Comparison of ENCODE assay signal across 18 cellular contexts in genomic region chr19:2188708-2189385, GRCh38. TPM values are rescaled to one million over a fixed set of nuclear protein-coding genes. Genes with fewer than 3 reads are reported as not detected.
DNase-seq lines count a peak whose midpoint lies in the region; ATAC-seq and TF ChIP-seq lines count a peak whose summit lies in the region.
"Had no signal": no experiment of that assay in that cellular context is flagged by ENCODE, and none has a peak within 500 bp of the region (broad histone marks: within the 10 kb centered on the region; RNA-seq: fewer than 3 reads in every experiment).

No MANE protein-coding gene starts in this region.

- intact Hi-C loops in activated CD8-positive, alpha-beta T cell treated with anti-CD3 and anti-CD28 coated beads for 36 hours (cut with micrococcal nuclease), result no loop called here
- intact Hi-C loops in dendritic cell treated with granulocyte-macrophage colony-stimulating factor and Interleukin-4, amounts not matched to agents 40 ng/mL and 50 ng/mL, for 4 days (cut with micrococcal nuclease), result no loop called here

- CTCF ChIA-PET in activated CD8-positive, alpha-beta T cell treated with anti-CD3 and anti-CD28 coated beads for 36 hours (lab: Charles Lee), result no interaction called here
- CTCF ChIA-PET in activated CD8-positive, alpha-beta T cell treated with anti-CD3 and anti-CD28 coated beads, Interleukin-2, amount 10 ng/mL, durations not matched to agents 7 days and 5 days (lab: Charles Lee), result no interaction called here

- H3K36me3 Mint-ChIP-seq in activated CD8-positive, alpha-beta T cell treated with anti-CD3 and anti-CD28 coated beads for 36 hours (ENCODE audit: low read depth), result peaks cover 47% of the 10 kb centered on the region
- peaks cover 38% of the 10 kb centered on the region for H3K36me3 Mint-ChIP-seq in activated CD8-positive, alpha-beta T cell treated with anti-CD3 and anti-CD28 coated beads, Interleukin-2, amount 10 ng/mL, durations not matched to agents 7 days and 5 days (ENCODE audit: low read depth)
- H3K36me3 Mint-ChIP-seq in HFFc6 (ENCODE audit: low read depth), result peaks cover 21% of the 10 kb centered on the region
- H3K36me3 Mint-ChIP-seq in dendritic cell treated with granulocyte-macrophage colony-stimulating factor and Interleukin-4, amounts not matched to agents 40 ng/mL and 50 ng/mL, for 4 days (ENCODE audit: low read depth), result peaks cover 86% of the 10 kb centered on the region
- H3K36me3 Mint-ChIP-seq in endodermal cell (ENCODE audit: low read depth), result peaks cover 65% of the 10 kb centered on the region

- peaks cover 58% of the 10 kb centered on the region for H3K36me3 ChIP-seq in osteoblast (ENCODE audit: insufficient read depth, low read length)
- H3K36me3 ChIP-seq in endodermal cell (ENCODE audit: control insufficient read depth, insufficient read depth, low read length), result peaks cover 28% of the 10 kb centered on the region
- H3K36me3 ChIP-seq in smooth muscle cell (ENCODE audit: low read depth), result no peaks in the 10 kb centered on the region

- H3K4me3 ChIP-seq in osteoblast (ENCODE audit: insufficient read depth, low read length), result no peak overlapping the region
- no peak overlapping the region for H3K4me3 ChIP-seq in endodermal cell (ENCODE audit: low read length)
- H3K4me3 ChIP-seq in smooth muscle cell, result no peak overlapping the region
- H3K4me3 ChIP-seq: vagina had no signal

- WGBS in endodermal cell (ENCODE audit: insufficient coverage in 1 of 2, insufficient read length in 1 of 2), 2 experiments, result 90 to 96% methylated on average over 4 to 19 of the region's 19 CpGs
- 94% methylated on average over 19 of the region's 19 CpGs for WGBS in smooth muscle cell (ENCODE audit: low lambda C conversion rate)

- no peaks in the 10 kb centered on the region for H3K27me3 ChIP-seq in osteoblast (ENCODE audit: insufficient read depth, low read length)
- H3K27me3 ChIP-seq in endodermal cell (ENCODE audit: control insufficient read depth, insufficient read depth, low read length, poor library complexity, severe bottlenecking), result no peaks in the 10 kb centered on the region
- no peaks in the 10 kb centered on the region for H3K27me3 ChIP-seq in smooth muscle cell (ENCODE audit: low read depth)
- H3K27me3 ChIP-seq: vagina had no signal

- peaks cover 30% of the 10 kb centered on the region for H3K4me1 ChIP-seq in osteoblast (ENCODE audit: insufficient read depth, low read length)
- no peaks in the 10 kb centered on the region for H3K4me1 ChIP-seq in endodermal cell (ENCODE audit: control insufficient read depth, insufficient read depth, low read length)
- peaks cover 3% of the 10 kb centered on the region for H3K4me1 ChIP-seq in smooth muscle cell (ENCODE audit: low read depth)

- POLR2A ChIA-PET in activated CD8-positive, alpha-beta T cell treated with anti-CD3 and anti-CD28 coated beads for 36 hours (lab: Charles Lee), result interaction anchor here (0.6 kb wide), 1 partner anchor 14 kb away, joined by 3 read pairs; no protein-coding TSS in a partner anchor
- POLR2A ChIA-PET in activated CD8-positive, alpha-beta T cell treated with anti-CD3 and anti-CD28 coated beads, Interleukin-2, amount 10 ng/mL, durations not matched to agents 7 days and 5 days (lab: Charles Lee), result no interaction called here

- H4K20me1 ChIP-seq in osteoblast (ENCODE audit: insufficient read depth, low read length) (peaks cover 49% of the 10 kb centered on the region), smooth muscle cell (ENCODE audit: low read depth) (peaks cover 66% of the 10 kb centered on the region)

- no peak overlapping the region for H3K4me3 Mint-ChIP-seq in activated CD8-positive, alpha-beta T cell treated with anti-CD3 and anti-CD28 coated beads for 36 hours
- no peak overlapping the region for H3K4me3 Mint-ChIP-seq in activated CD8-positive, alpha-beta T cell treated with anti-CD3 and anti-CD28 coated beads, Interleukin-2, amount 10 ng/mL, durations not matched to agents 7 days and 5 days
- H3K4me3 Mint-ChIP-seq in HFFc6, result 0 out of 2 replicates have a peak overlapping the region, but pooled peaks have one; percentile 36
- H3K4me3 Mint-ChIP-seq in dendritic cell treated with granulocyte-macrophage colony-stimulating factor and Interleukin-4, amounts not matched to agents 40 ng/mL and 50 ng/mL, for 4 days, result peak overlapping the region; percentile 32
- H3K4me3 Mint-ChIP-seq in endodermal cell, result no peak overlapping the region
- H3K4me3 Mint-ChIP-seq: nephron, T-helper 17 cell had no signal

- TF ChIP-seq CTCF in activated CD8-positive, alpha-beta T cell treated with anti-CD3 and anti-CD28 coated beads for 36 hours (IDR thresholded peaks at IDR 0.05), result no peak
- no peak for TF ChIP-seq CTCF in HFFc6 (IDR thresholded peaks at IDR 0.05)
- TF ChIP-seq CTCF in osteoblast (IDR thresholded peaks at IDR 0.05; ENCODE audit: extremely low read depth, low read depth, low read length), result no peak
- TF ChIP-seq CTCF in endodermal cell (conservative IDR thresholded peaks at IDR 0.05), result no peak
- no peak for TF ChIP-seq CTCF in smooth muscle cell (IDR thresholded peaks at IDR 0.05; ENCODE audit: borderline replicate concordance, insufficient read depth, poor library complexity, severe bottlenecking)

- H3K9me3 ChIP-seq in osteoblast (ENCODE audit: low read depth, low read length) (no peaks in the 10 kb centered on the region), endodermal cell (ENCODE audit: control insufficient read depth, low read length) (no peaks in the 10 kb centered on the region), smooth muscle cell (replicated peaks; ENCODE audit: low read depth) (no peaks in the 10 kb centered on the region)
- H3K9me3 ChIP-seq: vagina had no signal

- H2AFZ ChIP-seq in osteoblast (ENCODE audit: low read length), result no peak overlapping the region
- no peak overlapping the region for H2AFZ ChIP-seq in smooth muscle cell (ENCODE audit: low read depth)

- H3K9me3 Mint-ChIP-seq in activated CD8-positive, alpha-beta T cell treated with anti-CD3 and anti-CD28 coated beads for 36 hours, result no peaks in the 10 kb centered on the region
- no peaks in the 10 kb centered on the region for H3K9me3 Mint-ChIP-seq in activated CD8-positive, alpha-beta T cell treated with anti-CD3 and anti-CD28 coated beads, Interleukin-2, amount 10 ng/mL, durations not matched to agents 7 days and 5 days (ENCODE audit: insufficient read depth)
- H3K9me3 Mint-ChIP-seq in HFFc6 (no peaks in the 10 kb centered on the region), endodermal cell (no peaks in the 10 kb centered on the region)
- H3K9me3 Mint-ChIP-seq in dendritic cell treated with granulocyte-macrophage colony-stimulating factor and Interleukin-4, amounts not matched to agents 40 ng/mL and 50 ng/mL, for 4 days, result no peaks in the 10 kb centered on the region
- H3K9me3 Mint-ChIP-seq: nephron had no signal

- H3K27ac Mint-ChIP-seq in activated CD8-positive, alpha-beta T cell treated with anti-CD3 and anti-CD28 coated beads for 36 hours, result no peak overlapping the region
- no peak overlapping the region for H3K27ac Mint-ChIP-seq in activated CD8-positive, alpha-beta T cell treated with anti-CD3 and anti-CD28 coated beads, Interleukin-2, amount 10 ng/mL, durations not matched to agents 7 days and 5 days
- peak overlapping the region; percentile 93 for H3K27ac Mint-ChIP-seq in HFFc6
- H3K27ac Mint-ChIP-seq in dendritic cell treated with granulocyte-macrophage colony-stimulating factor and Interleukin-4, amounts not matched to agents 40 ng/mL and 50 ng/mL, for 4 days, result peak overlapping the region; percentile 83
- H3K27ac Mint-ChIP-seq in endodermal cell, result no peak overlapping the region
- H3K27ac Mint-ChIP-seq: T-helper 17 cell had no signal

- H3K4me1 Mint-ChIP-seq in activated CD8-positive, alpha-beta T cell treated with anti-CD3 and anti-CD28 coated beads for 36 hours (ENCODE audit: low read depth), result peaks cover 6% of the 10 kb centered on the region
- H3K4me1 Mint-ChIP-seq in activated CD8-positive, alpha-beta T cell treated with anti-CD3 and anti-CD28 coated beads, Interleukin-2, amount 10 ng/mL, durations not matched to agents 7 days and 5 days (ENCODE audit: low read depth), result peaks cover 5% of the 10 kb centered on the region
- H3K4me1 Mint-ChIP-seq in HFFc6 (ENCODE audit: low read depth), result peaks cover 46% of the 10 kb centered on the region
- H3K4me1 Mint-ChIP-seq in dendritic cell treated with granulocyte-macrophage colony-stimulating factor and Interleukin-4, amounts not matched to agents 40 ng/mL and 50 ng/mL, for 4 days (ENCODE audit: low read depth), result peaks cover 60% of the 10 kb centered on the region
- no peaks in the 10 kb centered on the region for H3K4me1 Mint-ChIP-seq in endodermal cell

- no peaks in the 10 kb centered on the region for H3K27me3 Mint-ChIP-seq in activated CD8-positive, alpha-beta T cell treated with anti-CD3 and anti-CD28 coated beads for 36 hours
- H3K27me3 Mint-ChIP-seq in activated CD8-positive, alpha-beta T cell treated with anti-CD3 and anti-CD28 coated beads, Interleukin-2, amount 10 ng/mL, durations not matched to agents 7 days and 5 days (ENCODE audit: low read depth), result no peaks in the 10 kb centered on the region
- H3K27me3 Mint-ChIP-seq in HFFc6 (ENCODE audit: insufficient read depth), result peaks cover 6% of the 10 kb centered on the region
- H3K27me3 Mint-ChIP-seq in dendritic cell treated with granulocyte-macrophage colony-stimulating factor and Interleukin-4, amounts not matched to agents 40 ng/mL and 50 ng/mL, for 4 days, result no peaks in the 10 kb centered on the region
- H3K27me3 Mint-ChIP-seq in endodermal cell (ENCODE audit: insufficient read depth), result no peaks in the 10 kb centered on the region
- H3K27me3 Mint-ChIP-seq: T-helper 17 cell had no signal

- H3F3A ChIP-seq in smooth muscle cell (ENCODE audit: low read depth), result peaks cover 4% of the 10 kb centered on the region

- peak; percentile 65 for ATAC-seq in activated CD8-positive, alpha-beta T cell treated with anti-CD3 and anti-CD28 coated beads for 36 hours
- ATAC-seq in activated CD8-positive, alpha-beta T cell treated with anti-CD3 and anti-CD28 coated beads, Interleukin-2, amount 10 ng/mL, durations not matched to agents 7 days and 5 days, result no peak
- ATAC-seq: Panc1, T-helper 17 cell had no signal

- H3K9ac ChIP-seq in endodermal cell (ENCODE audit: extremely low read depth, low read length, poor library complexity, severe bottlenecking), result no peak overlapping the region
- H3K9ac ChIP-seq in smooth muscle cell (ENCODE audit: low read depth), result no peak overlapping the region

- DNase-seq in activated CD8-positive, alpha-beta T cell treated with anti-CD3 and anti-CD28 coated beads for 36 hours, result peak; percentile 38
- no peak for DNase-seq in activated CD8-positive, alpha-beta T cell treated with anti-CD3 and anti-CD28 coated beads, Interleukin-2, amount 10 ng/mL, durations not matched to agents 7 days and 5 days
- DNase-seq in HFFc6 (peak; percentile 64), osteoblast (ENCODE audit: insufficient read length, low spot score, missing footprints) (peak; percentile 97), endodermal cell (no peak), smooth muscle cell (lab: John Stamatoyannopoulos, UW; ENCODE audit: unreplicated experiment) (no peak), T-helper 9 cell (no peak)
- DNase-seq: activated CD8-positive, alpha-beta memory T cell treated with anti-CD3 and anti-CD28 coated beads, Interleukin-2, amount 50 U/mL, for 48 hours; aorta; effector memory CD4-positive, alpha-beta T cell; Karpas-422; NCI-H1694; NCI-H524; T-helper 17 cell had no signal

- no peak overlapping the region for H3K4me2 ChIP-seq in osteoblast (ENCODE audit: insufficient read depth, low read length)
- no peak overlapping the region for H3K4me2 ChIP-seq in smooth muscle cell

- H3K79me2 ChIP-seq in osteoblast (ENCODE audit: insufficient read depth, low read length) (peaks cover 87% of the 10 kb centered on the region), smooth muscle cell (ENCODE audit: low read depth) (peaks cover 22% of the 10 kb centered on the region)

- peak overlapping the region; percentile 72 for H3K27ac ChIP-seq in osteoblast (ENCODE audit: low read depth, low read length)
- H3K27ac ChIP-seq in endodermal cell (ENCODE audit: low read depth, low read length), result no peak overlapping the region
- H3K27ac ChIP-seq in smooth muscle cell (ENCODE audit: low read depth), result no peak overlapping the region
- H3K27ac ChIP-seq: vagina had no signal

RNA-seq across cellular contexts. Expression of gene DOT1L, which starts 25.1 kb away (rescaled TPM):
- 10 to 100 TPM; 92.7 to 96.6 TPM for total RNA-seq in activated CD8-positive, alpha-beta T cell treated with anti-CD3 and anti-CD28 coated beads for 36 hours
- total RNA-seq in activated CD8-positive, alpha-beta T cell treated with anti-CD3 and anti-CD28 coated beads, Interleukin-2, amount 10 ng/mL, durations not matched to agents 7 days and 5 days, result 10 to 100 TPM; 70.6 to 74.3 TPM
- 10 to 100 TPM; 18.5 to 22.9 (median 21.3) TPM for total RNA-seq in HFFc6 (2021; fragmentation: NEBNext Ultra II Directional; extraction: Animal tissue kit (Norgen Biotek cat#: 25700))
- total RNA-seq in osteoblast, result 6.9 and 7.1 TPM in 2 replicates
- total RNA-seq in endodermal cell, result 100 to 1,000 TPM in 1 of 2 donors, 10 to 100 TPM in 1; 84.3 to 102 TPM
- polyA plus RNA-seq in endodermal cell (2013, experiment 1 of 2), result 78.1 TPM
- polyA plus RNA-seq in endodermal cell (2013, experiment 2 of 2), result 65.1 TPM
- 4.2 and 4.8 TPM in 2 replicates for total RNA-seq in smooth muscle cell
- polyA plus RNA-seq in smooth muscle cell, result 3.4 and 5.5 TPM in 2 replicates

RNA-seq across cellular contexts. Expression of gene AP3D1, which starts 37.5 kb away (rescaled TPM):
- total RNA-seq in activated CD8-positive, alpha-beta T cell treated with anti-CD3 and anti-CD28 coated beads for 36 hours, result 10 to 100 TPM; 73.7 to 74.1 TPM
- total RNA-seq in activated CD8-positive, alpha-beta T cell treated with anti-CD3 and anti-CD28 coated beads, Interleukin-2, amount 10 ng/mL, durations not matched to agents 7 days and 5 days, result 100 to 1,000 TPM in 1 of 2 experiments, 10 to 100 TPM in 1; 91.5 to 100 TPM
- total RNA-seq in HFFc6 (2021; fragmentation: NEBNext Ultra II Directional; extraction: Animal tissue kit (Norgen Biotek cat#: 25700)), result 100 to 1,000 TPM; 139 to 169 (median 151) TPM
- total RNA-seq in osteoblast (119 and 121 TPM in 2 replicates), endodermal cell (100 to 1,000 TPM; 162 to 181 TPM), smooth muscle cell (43.0 and 66.2 TPM in 2 replicates)
- polyA plus RNA-seq in endodermal cell (2013, experiment 1 of 2), result 115 TPM
- 103 TPM for polyA plus RNA-seq in endodermal cell (2013, experiment 2 of 2)
- 81.0 and 82.8 TPM in 2 replicates for polyA plus RNA-seq in smooth muscle cell

RNA-seq across cellular contexts. Expression of gene PLEKHJ1, which starts 47.3 kb away (rescaled TPM):
- 10 to 100 TPM; 65.3 to 72.8 TPM for total RNA-seq in activated CD8-positive, alpha-beta T cell treated with anti-CD3 and anti-CD28 coated beads for 36 hours
- total RNA-seq in activated CD8-positive, alpha-beta T cell treated with anti-CD3 and anti-CD28 coated beads, Interleukin-2, amount 10 ng/mL, durations not matched to agents 7 days and 5 days, result 10 to 100 TPM; 78.0 to 79.9 TPM
- total RNA-seq in HFFc6 (2021; fragmentation: NEBNext Ultra II Directional; extraction: Animal tissue kit (Norgen Biotek cat#: 25700)), result 10 to 100 TPM; 45.9 to 57.3 (median 50.2) TPM
- 32.1 and 43.4 TPM in 2 replicates for total RNA-seq in osteoblast
- 100 to 1,000 TPM; 146 to 192 TPM for total RNA-seq in endodermal cell
- 103 TPM for polyA plus RNA-seq in endodermal cell (2013, experiment 1 of 2)
- polyA plus RNA-seq in endodermal cell (2013, experiment 2 of 2), result 96.8 TPM
- 36.0 and 38.6 TPM in 2 replicates for total RNA-seq in smooth muscle cell
- polyA plus RNA-seq in smooth muscle cell, result 76.5 and 94.5 TPM in 2 replicates

RNA-seq across cellular contexts. Expression of gene SF3A2, which starts 47.8 kb away (rescaled TPM):
- 100 to 1,000 TPM; 157 to 163 TPM for total RNA-seq in activated CD8-positive, alpha-beta T cell treated with anti-CD3 and anti-CD28 coated beads for 36 hours
- total RNA-seq in activated CD8-positive, alpha-beta T cell treated with anti-CD3 and anti-CD28 coated beads, Interleukin-2, amount 10 ng/mL, durations not matched to agents 7 days and 5 days, result 100 to 1,000 TPM; 157 to 163 TPM
- 10 to 100 TPM; 48.7 to 60.6 (median 54.8) TPM for total RNA-seq in HFFc6 (2021; fragmentation: NEBNext Ultra II Directional; extraction: Animal tissue kit (Norgen Biotek cat#: 25700))
- total RNA-seq in osteoblast, result 27.1 and 27.9 TPM in 2 replicates
- total RNA-seq in endodermal cell, result 100 to 1,000 TPM; 126 to 132 TPM
- polyA plus RNA-seq in endodermal cell (2013, experiment 1 of 2), result 147 TPM
- 122 TPM for polyA plus RNA-seq in endodermal cell (2013, experiment 2 of 2)
- total RNA-seq in smooth muscle cell, result 8.4 and 28.5 TPM in 2 replicates
- polyA plus RNA-seq in smooth muscle cell, result 63.0 and 78.1 TPM in 2 replicates

Comparison
In these comparisons a context has a peak if more than half of its experiments do, and no peak if none do; other contexts are left out.
1. DNase-seq: peak in activated CD8-positive, alpha-beta T cell treated with anti-CD3 and anti-CD28 coated beads for 36 hours (single experiment), HFFc6 (single experiment) and osteoblast (single experiment); none in activated CD8-positive, alpha-beta T cell treated with anti-CD3 and anti-CD28 coated beads, Interleukin-2, amount 10 ng/mL, durations not matched to agents 7 days and 5 days (single experiment), endodermal cell (single experiment), smooth muscle cell (single experiment) and T-helper 9 cell (single experiment).
2. H3K27ac Mint-ChIP-seq: peak in HFFc6 (single experiment) and dendritic cell treated with granulocyte-macrophage colony-stimulating factor and Interleukin-4, amounts not matched to agents 40 ng/mL and 50 ng/mL, for 4 days (single experiment); none in activated CD8-positive, alpha-beta T cell treated with anti-CD3 and anti-CD28 coated beads for 36 hours (single experiment), activated CD8-positive, alpha-beta T cell treated with anti-CD3 and anti-CD28 coated beads, Interleukin-2, amount 10 ng/mL, durations not matched to agents 7 days and 5 days (single experiment) and endodermal cell (single experiment).
3. H3K4me3 Mint-ChIP-seq: peak in HFFc6 (single experiment) and dendritic cell treated with granulocyte-macrophage colony-stimulating factor and Interleukin-4, amounts not matched to agents 40 ng/mL and 50 ng/mL, for 4 days (single experiment); none in activated CD8-positive, alpha-beta T cell treated with anti-CD3 and anti-CD28 coated beads for 36 hours (single experiment), activated CD8-positive, alpha-beta T cell treated with anti-CD3 and anti-CD28 coated beads, Interleukin-2, amount 10 ng/mL, durations not matched to agents 7 days and 5 days (single experiment) and endodermal cell (single experiment).